ENCODE assay signal across 20 cellular contexts in genomic region chr6:56755040-56755439, GRCh38.
"Had no signal": no experiment of that assay in that cellular context is flagged by ENCODE, and none has a peak within 500 bp of the region (broad histone marks: within the 10 kb centered on the region; RNA-seq: fewer than 3 reads in every experiment).

No MANE protein-coding gene starts in this region.

- H3K4me1 ChIP-seq: parathyroid adenoma had no signal

- H3K36me3 Mint-ChIP-seq: activated CD8-positive, alpha-beta memory T cell treated with anti-CD3 and anti-CD28 coated beads, Interleukin-2, amount 10 ng/mL, durations not matched to agents 7 days and 5 days; naive thymus-derived CD4-positive, alpha-beta T cell; stimulated activated naive B cell treated with anti-CD40 and anti-IgM and Interleukin-4, amounts not matched to agents 10 μg/mL and 1 μg/mL and 100 μg/mL, for 72 hours had no signal

- H3K27me3 ChIP-seq: gastrocnemius medialis, heart right ventricle, tibial nerve, vagina had no signal

- DNase-seq: activated CD4-positive, alpha-beta T cell treated with anti-CD3 and anti-CD28 coated beads, Interleukin-2, amount 50 U/mL, for 4 hours; activated CD4-positive, CD25-positive, alpha-beta regulatory T cell treated with anti-CD3 and anti-CD28 coated beads, Interleukin-2, amount 50 U/mL, for 72 hours; activated CD8-positive, alpha-beta memory T cell treated with anti-CD3 and anti-CD28 coated beads, Interleukin-2, amount 10 ng/mL, durations not matched to agents 7 days and 5 days; activated effector memory CD4-positive, alpha-beta T cell treated with Interleukin-2 at 50 U/mL for 16 hours; activated naive CD4-positive, alpha-beta T cell treated with anti-CD3 and anti-CD28 coated beads, Interleukin-2, amount 50 U/mL, for 16 hours; activated T-cell treated with anti-CD3 and anti-CD28 coated beads, Interleukin-2, amount 50 U/mL, for 4 hours; gastrocnemius medialis; heart right ventricle; mammary epithelial cell; mucosa of descending colon; naive thymus-derived CD4-positive, alpha-beta T cell; retina; stimulated activated CD4-positive, alpha-beta T cell treated with anti-CD3 and anti-CD28 coated beads, Interleukin-15, amount 100 ng/mL, for 24 hours; stimulated activated CD4-positive, alpha-beta T cell treated with anti-CD3 and anti-CD28 coated beads, Interleukin-4, amount 100 ng/mL, for 1 hour; stimulated activated naive B cell treated with anti-CD40 and anti-IgM and Interleukin-4, amounts not matched to agents 10 μg/mL and 1 μg/mL and 100 μg/mL, for 72 hours; T-helper 9 cell had no signal

- H3K9me3 Mint-ChIP-seq: activated T-cell treated with anti-CD3 and anti-CD28 coated beads, Interleukin-2, amount 50 U/mL, for 4 hours; naive thymus-derived CD4-positive, alpha-beta T cell; stimulated activated naive B cell treated with anti-CD40 and anti-IgM and Interleukin-4, amounts not matched to agents 10 μg/mL and 1 μg/mL and 100 μg/mL, for 72 hours had no signal

- H3K36me3 ChIP-seq: gastrocnemius medialis, heart right ventricle, tibial nerve, vagina had no signal

- H3K27ac Mint-ChIP-seq: activated CD8-positive, alpha-beta memory T cell treated with anti-CD3 and anti-CD28 coated beads, Interleukin-2, amount 10 ng/mL, durations not matched to agents 7 days and 5 days; naive thymus-derived CD4-positive, alpha-beta T cell; stimulated activated naive B cell treated with anti-CD40 and anti-IgM and Interleukin-4, amounts not matched to agents 10 μg/mL and 1 μg/mL and 100 μg/mL, for 72 hours had no signal

- H3K4me3 ChIP-seq: gastrocnemius medialis, heart right ventricle, mucosa of descending colon, skin epidermis, tibial nerve, vagina had no signal

- H3K4me1 Mint-ChIP-seq: activated CD8-positive, alpha-beta memory T cell treated with anti-CD3 and anti-CD28 coated beads, Interleukin-2, amount 10 ng/mL, durations not matched to agents 7 days and 5 days; stimulated activated naive B cell treated with anti-CD40 and anti-IgM and Interleukin-4, amounts not matched to agents 10 μg/mL and 1 μg/mL and 100 μg/mL, for 72 hours had no signal

- ATAC-seq: activated CD8-positive, alpha-beta memory T cell treated with anti-CD3 and anti-CD28 coated beads, Interleukin-2, amount 10 ng/mL, durations not matched to agents 7 days and 5 days; activated T-cell treated with anti-CD3 and anti-CD28 coated beads, Interleukin-2, amount 50 U/mL, for 4 hours; mucosa of descending colon; naive thymus-derived CD4-positive, alpha-beta T cell; stimulated activated naive B cell treated with anti-CD40 and anti-IgM and Interleukin-4, amounts not matched to agents 10 μg/mL and 1 μg/mL and 100 μg/mL, for 72 hours had no signal

- H3K9me3 ChIP-seq: gastrocnemius medialis, heart right ventricle, mucosa of descending colon, tibial nerve, vagina had no signal

- H3K27me3 Mint-ChIP-seq: stimulated activated naive B cell treated with anti-CD40 and anti-IgM and Interleukin-4, amounts not matched to agents 10 μg/mL and 1 μg/mL and 100 μg/mL, for 72 hours had no signal

- H3K4me3 Mint-ChIP-seq: activated CD8-positive, alpha-beta memory T cell treated with anti-CD3 and anti-CD28 coated beads, Interleukin-2, amount 10 ng/mL, durations not matched to agents 7 days and 5 days; activated T-cell treated with anti-CD3 and anti-CD28 coated beads, Interleukin-2, amount 50 U/mL, for 4 hours; naive thymus-derived CD4-positive, alpha-beta T cell; stimulated activated naive B cell treated with anti-CD40 and anti-IgM and Interleukin-4, amounts not matched to agents 10 μg/mL and 1 μg/mL and 100 μg/mL, for 72 hours had no signal

- H3K27ac ChIP-seq: parathyroid adenoma, vagina had no signal
